In the genomic region with DNA sequence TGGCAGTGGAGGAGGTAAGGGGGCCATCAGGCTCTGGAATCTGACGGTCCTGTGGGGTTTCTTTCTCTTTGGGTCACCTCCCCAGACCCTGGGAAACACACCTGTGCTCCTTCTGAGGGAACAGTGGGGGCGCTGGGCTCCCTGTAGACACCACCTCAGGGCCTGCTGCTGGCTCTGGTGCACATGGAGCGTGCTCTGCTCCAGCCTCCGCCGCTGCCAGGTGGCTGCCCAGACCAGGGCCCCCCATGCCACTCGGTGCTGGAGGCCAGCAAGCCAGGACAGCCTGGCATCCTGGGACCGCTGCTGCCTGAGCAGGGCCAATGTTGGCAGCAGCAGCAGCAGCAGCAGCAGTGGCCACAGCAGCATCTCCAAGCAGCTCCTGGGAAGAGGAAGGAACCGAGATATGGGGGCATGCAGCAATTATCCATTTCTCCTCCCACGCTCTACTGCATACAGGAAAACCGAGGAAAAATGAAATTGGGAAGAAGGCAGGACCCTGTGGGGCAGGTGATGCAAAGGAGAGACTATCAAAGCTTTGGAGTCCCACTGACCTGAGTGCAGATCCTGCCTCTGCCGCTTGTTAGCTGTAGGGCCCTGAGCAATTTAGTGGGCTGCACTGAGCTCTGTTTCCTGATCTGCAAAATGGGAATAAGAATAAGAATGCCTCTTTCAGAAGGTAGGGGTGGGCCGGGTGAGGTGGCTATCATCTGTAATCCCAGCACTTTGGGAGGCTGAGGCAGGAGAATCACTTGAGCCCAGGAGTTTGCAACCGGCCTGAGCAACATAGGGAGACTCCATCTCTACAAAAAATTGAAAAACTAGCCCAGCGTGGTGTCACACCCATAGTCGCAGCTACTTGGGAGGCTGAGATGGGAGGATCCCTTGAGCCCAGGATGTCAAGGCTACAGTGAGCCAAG, we compare ENCODE assay signal across 1 cellular context.
A peak's percentile ranks its signal among the peaks of the same experiment; 100 is the strongest.
TF ChIP-seq lines count a peak whose summit lies in the region.

No MANE protein-coding gene starts in this region.

TF ChIP-seq in HepG2, 621 proteins besides CTCF, POLR2A, EP300 and RAD21 (continues in another document):
- TF ChIP-seq MAZ (IDR thresholded peaks at IDR 0.05; ENCODE audit: borderline replicate concordance, low read depth, low read length) (no peak), MAZ (CRISPR knock-in tag; IDR thresholded peaks at IDR 0.05; ENCODE audit: low read depth) (no peak), REPIN1 (CRISPR knock-in tag; IDR thresholded peaks at IDR 0.05; ENCODE audit: borderline replicate concordance, low read depth) (no peak), ZNF878 (CRISPR knock-in tag; IDR thresholded peaks at IDR 0.05) (no peak), ZNF460 (CRISPR knock-in tag; IDR thresholded peaks at IDR 0.05; ENCODE audit: borderline replicate concordance) (no peak), ZBTB7B (CRISPR knock-in tag; IDR thresholded peaks at IDR 0.05) (no peak), ELF4 (CRISPR knock-in tag; IDR thresholded peaks at IDR 0.05; ENCODE audit: borderline replicate concordance) (no peak), RFX5 (IDR thresholded peaks at IDR 0.05; ENCODE audit: low read depth, low read length) (no peak), CHCHD3 (CRISPR knock-in tag; IDR thresholded peaks at IDR 0.05) (no peak), ZNF781 (CRISPR knock-in tag; IDR thresholded peaks at IDR 0.05; ENCODE audit: borderline replicate concordance, not compliant biosample characterization) (no peak), EEA1 (CRISPR knock-in tag; IDR thresholded peaks at IDR 0.05; ENCODE audit: borderline replicate concordance) (no peak), ZNF563 (CRISPR knock-in tag; IDR thresholded peaks at IDR 0.05) (peak; percentile 31), NR2C2 (CRISPR knock-in tag; IDR thresholded peaks at IDR 0.05; ENCODE audit: borderline replicate concordance) (no peak), TOPORS (CRISPR knock-in tag; IDR thresholded peaks at IDR 0.05) (peak; percentile 19; the same call in 1 of the 2 replicates), MYNN (CRISPR knock-in tag; IDR thresholded peaks at IDR 0.05; ENCODE audit: low read depth) (no peak), ZFYVE20 (CRISPR knock-in tag; IDR thresholded peaks at IDR 0.05; ENCODE audit: borderline replicate concordance, low read depth) (0 out of 2 replicates have a peak, but pooled peaks have one; percentile 38), ZNF20 (CRISPR knock-in tag; IDR thresholded peaks at IDR 0.05) (no peak), NFE2L2 (IDR thresholded peaks at IDR 0.05; ENCODE audit: low read length) (no peak)
- TF ChIP-seq, protein P1, sequence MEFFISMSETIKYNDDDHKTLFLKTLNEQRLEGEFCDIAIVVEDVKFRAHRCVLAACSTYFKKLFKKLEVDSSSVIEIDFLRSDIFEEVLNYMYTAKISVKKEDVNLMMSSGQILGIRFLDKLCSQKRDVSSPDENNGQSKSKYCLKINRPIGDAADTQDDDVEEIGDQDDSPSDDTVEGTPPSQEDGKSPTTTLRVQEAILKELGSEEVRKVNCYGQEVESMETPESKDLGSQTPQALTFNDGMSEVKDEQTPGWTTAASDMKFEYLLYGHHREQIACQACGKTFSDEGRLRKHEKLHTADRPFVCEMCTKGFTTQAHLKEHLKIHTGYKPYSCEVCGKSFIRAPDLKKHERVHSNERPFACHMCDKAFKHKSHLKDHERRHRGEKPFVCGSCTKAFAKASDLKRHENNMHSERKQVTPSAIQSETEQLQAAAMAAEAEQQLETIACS (CRISPR knock-in tag; IDR thresholded peaks at IDR 0.05) = no peak
- TF ChIP-seq, protein P2, sequence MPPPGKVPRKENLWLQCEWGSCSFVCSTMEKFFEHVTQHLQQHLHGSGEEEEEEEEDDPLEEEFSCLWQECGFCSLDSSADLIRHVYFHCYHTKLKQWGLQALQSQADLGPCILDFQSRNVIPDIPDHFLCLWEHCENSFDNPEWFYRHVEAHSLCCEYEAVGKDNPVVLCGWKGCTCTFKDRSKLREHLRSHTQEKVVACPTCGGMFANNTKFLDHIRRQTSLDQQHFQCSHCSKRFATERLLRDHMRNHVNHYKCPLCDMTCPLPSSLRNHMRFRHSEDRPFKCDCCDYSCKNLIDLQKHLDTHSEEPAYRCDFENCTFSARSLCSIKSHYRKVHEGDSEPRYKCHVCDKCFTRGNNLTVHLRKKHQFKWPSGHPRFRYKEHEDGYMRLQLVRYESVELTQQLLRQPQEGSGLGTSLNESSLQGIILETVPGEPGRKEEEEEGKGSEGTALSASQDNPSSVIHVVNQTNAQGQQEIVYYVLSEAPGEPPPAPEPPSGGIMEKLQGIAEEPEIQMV (CRISPR knock-in tag; IDR thresholded peaks at IDR 0.05; ENCODE audit: low read depth) = no peak
- TF ChIP-seq, protein P3, sequence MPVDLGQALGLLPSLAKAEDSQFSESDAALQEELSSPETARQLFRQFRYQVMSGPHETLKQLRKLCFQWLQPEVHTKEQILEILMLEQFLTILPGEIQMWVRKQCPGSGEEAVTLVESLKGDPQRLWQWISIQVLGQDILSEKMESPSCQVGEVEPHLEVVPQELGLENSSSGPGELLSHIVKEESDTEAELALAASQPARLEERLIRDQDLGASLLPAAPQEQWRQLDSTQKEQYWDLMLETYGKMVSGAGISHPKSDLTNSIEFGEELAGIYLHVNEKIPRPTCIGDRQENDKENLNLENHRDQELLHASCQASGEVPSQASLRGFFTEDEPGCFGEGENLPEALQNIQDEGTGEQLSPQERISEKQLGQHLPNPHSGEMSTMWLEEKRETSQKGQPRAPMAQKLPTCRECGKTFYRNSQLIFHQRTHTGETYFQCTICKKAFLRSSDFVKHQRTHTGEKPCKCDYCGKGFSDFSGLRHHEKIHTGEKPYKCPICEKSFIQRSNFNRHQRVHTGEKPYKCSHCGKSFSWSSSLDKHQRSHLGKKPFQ (CRISPR knock-in tag; IDR thresholded peaks at IDR 0.05; ENCODE audit: insufficient replicate concordance) = peak; percentile 4
- TF ChIP-seq, protein P4, sequence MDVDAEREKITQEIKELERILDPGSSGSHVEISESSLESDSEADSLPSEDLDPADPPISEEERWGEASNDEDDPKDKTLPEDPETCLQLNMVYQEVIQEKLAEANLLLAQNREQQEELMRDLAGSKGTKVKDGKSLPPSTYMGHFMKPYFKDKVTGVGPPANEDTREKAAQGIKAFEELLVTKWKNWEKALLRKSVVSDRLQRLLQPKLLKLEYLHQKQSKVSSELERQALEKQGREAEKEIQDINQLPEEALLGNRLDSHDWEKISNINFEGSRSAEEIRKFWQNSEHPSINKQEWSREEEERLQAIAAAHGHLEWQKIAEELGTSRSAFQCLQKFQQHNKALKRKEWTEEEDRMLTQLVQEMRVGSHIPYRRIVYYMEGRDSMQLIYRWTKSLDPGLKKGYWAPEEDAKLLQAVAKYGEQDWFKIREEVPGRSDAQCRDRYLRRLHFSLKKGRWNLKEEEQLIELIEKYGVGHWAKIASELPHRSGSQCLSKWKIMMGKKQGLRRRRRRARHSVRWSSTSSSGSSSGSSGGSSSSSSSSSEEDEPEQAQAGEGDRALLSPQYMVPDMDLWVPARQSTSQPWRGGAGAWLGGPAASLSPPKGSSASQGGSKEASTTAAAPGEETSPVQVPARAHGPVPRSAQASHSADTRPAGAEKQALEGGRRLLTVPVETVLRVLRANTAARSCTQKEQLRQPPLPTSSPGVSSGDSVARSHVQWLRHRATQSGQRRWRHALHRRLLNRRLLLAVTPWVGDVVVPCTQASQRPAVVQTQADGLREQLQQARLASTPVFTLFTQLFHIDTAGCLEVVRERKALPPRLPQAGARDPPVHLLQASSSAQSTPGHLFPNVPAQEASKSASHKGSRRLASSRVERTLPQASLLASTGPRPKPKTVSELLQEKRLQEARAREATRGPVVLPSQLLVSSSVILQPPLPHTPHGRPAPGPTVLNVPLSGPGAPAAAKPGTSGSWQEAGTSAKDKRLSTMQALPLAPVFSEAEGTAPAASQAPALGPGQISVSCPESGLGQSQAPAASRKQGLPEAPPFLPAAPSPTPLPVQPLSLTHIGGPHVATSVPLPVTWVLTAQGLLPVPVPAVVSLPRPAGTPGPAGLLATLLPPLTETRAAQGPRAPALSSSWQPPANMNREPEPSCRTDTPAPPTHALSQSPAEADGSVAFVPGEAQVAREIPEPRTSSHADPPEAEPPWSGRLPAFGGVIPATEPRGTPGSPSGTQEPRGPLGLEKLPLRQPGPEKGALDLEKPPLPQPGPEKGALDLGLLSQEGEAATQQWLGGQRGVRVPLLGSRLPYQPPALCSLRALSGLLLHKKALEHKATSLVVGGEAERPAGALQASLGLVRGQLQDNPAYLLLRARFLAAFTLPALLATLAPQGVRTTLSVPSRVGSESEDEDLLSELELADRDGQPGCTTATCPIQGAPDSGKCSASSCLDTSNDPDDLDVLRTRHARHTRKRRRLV (CRISPR knock-in tag; IDR thresholded peaks at IDR 0.05) = no peak
- TF ChIP-seq, protein P5, sequence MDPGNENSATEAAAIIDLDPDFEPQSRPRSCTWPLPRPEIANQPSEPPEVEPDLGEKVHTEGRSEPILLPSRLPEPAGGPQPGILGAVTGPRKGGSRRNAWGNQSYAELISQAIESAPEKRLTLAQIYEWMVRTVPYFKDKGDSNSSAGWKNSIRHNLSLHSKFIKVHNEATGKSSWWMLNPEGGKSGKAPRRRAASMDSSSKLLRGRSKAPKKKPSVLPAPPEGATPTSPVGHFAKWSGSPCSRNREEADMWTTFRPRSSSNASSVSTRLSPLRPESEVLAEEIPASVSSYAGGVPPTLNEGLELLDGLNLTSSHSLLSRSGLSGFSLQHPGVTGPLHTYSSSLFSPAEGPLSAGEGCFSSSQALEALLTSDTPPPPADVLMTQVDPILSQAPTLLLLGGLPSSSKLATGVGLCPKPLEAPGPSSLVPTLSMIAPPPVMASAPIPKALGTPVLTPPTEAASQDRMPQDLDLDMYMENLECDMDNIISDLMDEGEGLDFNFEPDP (CRISPR knock-in tag; conservative IDR thresholded peaks at IDR 0.05) = no peak
- TF ChIP-seq, protein P6, sequence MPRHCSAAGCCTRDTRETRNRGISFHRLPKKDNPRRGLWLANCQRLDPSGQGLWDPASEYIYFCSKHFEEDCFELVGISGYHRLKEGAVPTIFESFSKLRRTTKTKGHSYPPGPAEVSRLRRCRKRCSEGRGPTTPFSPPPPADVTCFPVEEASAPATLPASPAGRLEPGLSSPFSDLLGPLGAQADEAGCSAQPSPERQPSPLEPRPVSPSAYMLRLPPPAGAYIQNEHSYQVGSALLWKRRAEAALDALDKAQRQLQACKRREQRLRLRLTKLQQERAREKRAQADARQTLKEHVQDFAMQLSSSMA (CRISPR knock-in tag; IDR thresholded peaks at IDR 0.05) = 0 out of 2 replicates have a peak, but pooled peaks have one; percentile 62
- TF ChIP-seq, protein P7, sequence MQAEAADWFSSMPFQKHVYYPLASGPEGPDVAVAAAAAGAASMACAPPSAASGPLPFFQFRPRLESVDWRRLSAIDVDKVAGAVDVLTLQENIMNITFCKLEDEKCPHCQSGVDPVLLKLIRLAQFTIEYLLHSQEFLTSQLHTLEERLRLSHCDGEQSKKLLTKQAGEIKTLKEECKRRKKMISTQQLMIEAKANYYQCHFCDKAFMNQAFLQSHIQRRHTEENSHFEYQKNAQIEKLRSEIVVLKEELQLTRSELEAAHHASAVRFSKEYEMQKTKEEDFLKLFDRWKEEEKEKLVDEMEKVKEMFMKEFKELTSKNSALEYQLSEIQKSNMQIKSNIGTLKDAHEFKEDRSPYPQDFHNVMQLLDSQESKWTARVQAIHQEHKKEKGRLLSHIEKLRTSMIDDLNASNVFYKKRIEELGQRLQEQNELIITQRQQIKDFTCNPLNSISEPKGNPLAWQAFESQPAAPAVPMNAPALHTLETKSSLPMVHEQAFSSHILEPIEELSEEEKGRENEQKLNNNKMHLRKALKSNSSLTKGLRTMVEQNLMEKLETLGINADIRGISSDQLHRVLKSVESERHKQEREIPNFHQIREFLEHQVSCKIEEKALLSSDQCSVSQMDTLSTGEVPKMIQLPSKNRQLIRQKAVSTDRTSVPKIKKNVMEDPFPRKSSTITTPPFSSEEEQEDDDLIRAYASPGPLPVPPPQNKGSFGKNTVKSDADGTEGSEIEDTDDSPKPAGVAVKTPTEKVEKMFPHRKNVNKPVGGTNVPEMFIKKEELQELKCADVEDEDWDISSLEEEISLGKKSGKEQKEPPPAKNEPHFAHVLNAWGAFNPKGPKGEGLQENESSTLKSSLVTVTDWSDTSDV (CRISPR knock-in tag; IDR thresholded peaks at IDR 0.05) = 0 out of 2 replicates have a peak, but pooled peaks have one; percentile 73
- TF ChIP-seq, protein P8, sequence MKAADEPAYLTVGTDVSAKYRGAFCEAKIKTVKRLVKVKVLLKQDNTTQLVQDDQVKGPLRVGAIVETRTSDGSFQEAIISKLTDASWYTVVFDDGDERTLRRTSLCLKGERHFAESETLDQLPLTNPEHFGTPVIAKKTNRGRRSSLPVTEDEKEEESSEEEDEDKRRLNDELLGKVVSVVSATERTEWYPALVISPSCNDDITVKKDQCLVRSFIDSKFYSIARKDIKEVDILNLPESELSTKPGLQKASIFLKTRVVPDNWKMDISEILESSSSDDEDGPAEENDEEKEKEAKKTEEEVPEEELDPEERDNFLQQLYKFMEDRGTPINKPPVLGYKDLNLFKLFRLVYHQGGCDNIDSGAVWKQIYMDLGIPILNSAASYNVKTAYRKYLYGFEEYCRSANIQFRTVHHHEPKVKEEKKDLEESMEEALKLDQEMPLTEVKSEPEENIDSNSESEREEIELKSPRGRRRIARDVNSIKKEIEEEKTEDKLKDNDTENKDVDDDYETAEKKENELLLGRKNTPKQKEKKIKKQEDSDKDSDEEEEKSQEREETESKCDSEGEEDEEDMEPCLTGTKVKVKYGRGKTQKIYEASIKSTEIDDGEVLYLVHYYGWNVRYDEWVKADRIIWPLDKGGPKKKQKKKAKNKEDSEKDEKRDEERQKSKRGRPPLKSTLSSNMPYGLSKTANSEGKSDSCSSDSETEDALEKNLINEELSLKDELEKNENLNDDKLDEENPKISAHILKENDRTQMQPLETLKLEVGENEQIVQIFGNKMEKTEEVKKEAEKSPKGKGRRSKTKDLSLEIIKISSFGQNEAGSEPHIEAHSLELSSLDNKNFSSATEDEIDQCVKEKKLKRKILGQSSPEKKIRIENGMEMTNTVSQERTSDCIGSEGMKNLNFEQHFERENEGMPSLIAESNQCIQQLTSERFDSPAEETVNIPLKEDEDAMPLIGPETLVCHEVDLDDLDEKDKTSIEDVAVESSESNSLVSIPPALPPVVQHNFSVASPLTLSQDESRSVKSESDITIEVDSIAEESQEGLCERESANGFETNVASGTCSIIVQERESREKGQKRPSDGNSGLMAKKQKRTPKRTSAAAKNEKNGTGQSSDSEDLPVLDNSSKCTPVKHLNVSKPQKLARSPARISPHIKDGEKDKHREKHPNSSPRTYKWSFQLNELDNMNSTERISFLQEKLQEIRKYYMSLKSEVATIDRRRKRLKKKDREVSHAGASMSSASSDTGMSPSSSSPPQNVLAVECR (CRISPR knock-in tag; IDR thresholded peaks at IDR 0.05; ENCODE audit: borderline replicate concordance) = no peak
- TF ChIP-seq, protein P9, sequence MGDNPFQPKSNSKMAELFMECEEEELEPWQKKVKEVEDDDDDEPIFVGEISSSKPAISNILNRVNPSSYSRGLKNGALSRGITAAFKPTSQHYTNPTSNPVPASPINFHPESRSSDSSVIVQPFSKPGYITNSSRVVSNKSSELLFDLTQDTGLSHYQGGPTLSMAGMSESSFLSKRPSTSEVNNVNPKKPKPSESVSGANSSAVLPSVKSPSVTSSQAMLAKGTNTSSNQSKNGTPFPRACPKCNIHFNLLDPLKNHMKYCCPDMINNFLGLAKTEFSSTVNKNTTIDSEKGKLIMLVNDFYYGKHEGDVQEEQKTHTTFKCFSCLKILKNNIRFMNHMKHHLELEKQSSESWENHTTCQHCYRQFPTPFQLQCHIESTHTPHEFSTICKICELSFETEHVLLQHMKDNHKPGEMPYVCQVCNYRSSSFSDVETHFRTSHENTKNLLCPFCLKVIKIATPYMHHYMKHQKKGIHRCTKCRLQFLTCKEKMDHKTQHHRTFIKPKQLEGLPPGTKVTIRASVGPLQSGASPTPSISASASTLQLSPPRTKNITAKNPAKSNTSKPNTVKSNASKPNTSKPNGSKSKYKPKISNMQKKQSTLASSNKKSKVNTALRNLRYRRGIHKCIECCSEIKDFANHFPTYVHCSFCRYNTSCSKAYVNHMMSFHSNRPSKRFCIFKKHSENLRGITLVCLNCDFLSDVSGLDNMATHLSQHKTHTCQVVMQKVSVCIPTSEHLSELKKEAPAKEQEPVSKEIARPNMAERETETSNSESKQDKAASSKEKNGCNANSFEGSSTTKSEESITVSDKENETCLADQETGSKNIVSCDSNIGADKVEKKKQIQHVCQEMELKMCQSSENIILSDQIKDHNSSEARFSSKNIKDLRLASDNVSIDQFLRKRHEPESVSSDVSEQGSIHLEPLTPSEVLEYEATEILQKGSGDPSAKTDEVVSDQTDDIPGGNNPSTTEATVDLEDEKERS (CRISPR knock-in tag; IDR thresholded peaks at IDR 0.05) = no peak
